In genomic region chr11:68447015-68447801, GRCh38 we compare ENCODE assay signal across 8 cellular contexts. TPM values are rescaled to one million over a fixed set of nuclear protein-coding genes. Genes with fewer than 3 reads are reported as not detected.
DNase-seq lines count a peak whose midpoint lies in the region; ATAC-seq, FAIRE-seq and TF ChIP-seq lines count a peak whose summit lies in the region.

No MANE protein-coding gene starts in this region.

- POLR2A ChIA-PET in A549 (lab: Yijun Ruan, JAX) = no interaction called here

- H3K4me1 ChIP-seq in A549 = no peaks in the 10 kb centered on the region
- peaks cover 0 to 24% (median 13%) of the 10 kb centered on the region in 4 donors for H3K4me1 ChIP-seq in sigmoid colon

- peak; percentile 95 to 97 for ATAC-seq in A549
- ATAC-seq in HG03457 (IDR thresholded peaks at IDR 0.05; ENCODE audit: unreplicated experiment) = no peak

- H3K27ac ChIP-seq in A549 = peak overlapping the region in 1 of 2 experiments; percentile 47; a peak in 2 of 6 replicates
- H3K27ac ChIP-seq in sigmoid colon = peak overlapping the region in 3 of 4 donors; percentile 22 to 34 (median 25)

- CTCF ChIA-PET in A549 (lab: Yijun Ruan, JAX) = interaction anchor here (0.6 to 3.3 kb wide), 24 partner anchors 8 to 404 kb away, joined by 3 to 35 read pairs (median 3); no protein-coding TSS in a partner anchor

- WGBS in A549 (ENCODE audit: missing lambda C conversion rate) = 44% methylated on average over 22 of the region's 25 CpGs
- WGBS in sigmoid colon, 2 donors = 46 to 51% methylated on average over 25 of the region's 25 CpGs

- no peaks in the 10 kb centered on the region for H3K27me3 ChIP-seq in sigmoid colon

- in situ Hi-C loops in GM13977 (cut with MboI; ENCODE audit: low pct_unique_long_range_greater_than_20kb, low sequenced_read_pairs, unreplicated experiment) = no loop called here

- H3K4me2 ChIP-seq in A549 = no peak overlapping the region

- no peak overlapping the region for H3K4me3 ChIP-seq in A549
- no peak overlapping the region for H3K4me3 ChIP-seq in sigmoid colon

- TF ChIP-seq CTCF in A549 (IDR thresholded peaks at IDR 0.05) = peak; percentile 84
- TF ChIP-seq CTCF in GM13977 (IDR thresholded peaks at IDR 0.05; ENCODE audit: extremely low read depth, insufficient read depth, missing control alignments) = peak; percentile 97
- TF ChIP-seq CTCF in sigmoid colon (IDR thresholded peaks at IDR 0.05) = peak; percentile 75 to 96 (median 93)

- peak; percentile 75 to 82 for DNase-seq in A549 (ENCODE audit: low read depth in 1 of 2, low spot score in 1 of 2)
- DNase-seq in GM13977 (ENCODE audit: low spot score) = peak; percentile 90
- DNase-seq in MV-4-11 (lab: John Stamatoyannopoulos, UW) = peak; percentile 42
- peak; percentile 71 for DNase-seq in T1000 (lab: John Stamatoyannopoulos, UW)
- peak in 54 of 58 donors; percentile 3 to 82 (median 52) for DNase-seq in anterior cingulate cortex (lab: John Stamatoyannopoulos, UW)
- DNase-seq in hepatic stellate cell (ENCODE audit: low spot score) = peak; percentile 90
- DNase-seq in sigmoid colon = peak; percentile 90

- TF ChIP-seq POLR2A in A549 (IDR thresholded peaks at IDR 0.05; ENCODE audit: low read length) (no peak), sigmoid colon (IDR thresholded peaks at IDR 0.05) (no peak)

- TF ChIP-seq EP300 in A549 (IDR thresholded peaks at IDR 0.05) (no peak), sigmoid colon (IDR thresholded peaks at IDR 0.05) (no peak)

- intact Hi-C loops in sigmoid colon (cut with DNase I) = loop anchor here (1.0 to 10.0 kb wide), 3 partner anchors 62 to 190 kb away; no protein-coding TSS in a partner anchor

- FAIRE-seq in A549 (lab: Jason Lieb, UNC) = no peak

- peak; percentile 84 to 89 for TF ChIP-seq RAD21 in A549 (conservative IDR thresholded peaks at IDR 0.05 in 1 of 2, IDR thresholded peaks at IDR 0.05 in 1 of 2)

- H3K9me3 ChIP-seq in A549 = no peaks in the 10 kb centered on the region
- H3K9me3 ChIP-seq in sigmoid colon = no peaks in the 10 kb centered on the region

- H3K36me3 ChIP-seq in sigmoid colon = peaks cover 0 to 25% (median 4%) of the 10 kb centered on the region in 4 donors

TF ChIP-seq in A549, 52 proteins besides CTCF, POLR2A, EP300 and RAD21:
- TF ChIP-seq RFX5 (IDR thresholded peaks at IDR 0.05) (no peak), SMC3 (IDR thresholded peaks at IDR 0.05) (peak; percentile 73)

RNA-seq across cellular contexts. Expression of gene PPP6R3, which starts 13.3 kb away (rescaled TPM):
- polyA plus RNA-seq in A549 (2011; rRNA removed) (114 and 123 TPM in 2 replicates), A549 (2017; fragmentation: RNase III; extraction: RNeasy Plus Mini Kit Qiagen cat#74134 plus additional on column Dnase treatment) (69.7 to 73.9 TPM (median 73.3 TPM) in 3 replicates), sigmoid colon (10 to 100 TPM; 24.0 to 39.4 (median 31.0) TPM)
- polyA plus RNA-seq in A549 (2012; cell fraction: cytosol; rRNA removed) = 36.4 and 40.3 TPM in 2 replicates
- 80.8 and 90.9 TPM in 2 replicates for polyA plus RNA-seq in A549 (2012; cell fraction: nucleus; rRNA removed)
- polyA minus RNA-seq in A549 (2011; rRNA and poly(A)+ RNA removed) = 106 and 143 TPM in 2 replicates
- 100 to 1,000 TPM; 133 to 157 (median 146) TPM for total RNA-seq in sigmoid colon
